1 cellular context compared by ENCODE assay signal in genomic region chr20:3183896-3184295, GRCh38.
TF ChIP-seq lines count a peak whose summit lies in the region.

No MANE protein-coding gene starts in this region.

TF ChIP-seq in GM12878, 131 proteins besides CTCF, POLR2A, EP300 and RAD21:
- TF ChIP-seq HDAC6 (IDR thresholded peaks at IDR 0.05; ENCODE audit: unreplicated experiment), result no peak
- TF ChIP-seq CHD2 (IDR thresholded peaks at IDR 0.05; ENCODE audit: borderline replicate concordance, low read depth, low read length), result no peak
- TF ChIP-seq CBFB (IDR thresholded peaks at IDR 0.05; ENCODE audit: low read depth), result no peak
- no peak for TF ChIP-seq PAX8 (IDR thresholded peaks at IDR 0.05)
- TF ChIP-seq ZZZ3 (IDR thresholded peaks at IDR 0.05; ENCODE audit: control insufficient read depth, insufficient read length, low read depth), result no peak
- no peak for TF ChIP-seq SMARCA5 (IDR thresholded peaks at IDR 0.05)
- TF ChIP-seq E2F4 (IDR thresholded peaks at IDR 0.05; ENCODE audit: low read depth, low read length), result no peak
- no peak for TF ChIP-seq ATF2 (IDR thresholded peaks at IDR 0.05; ENCODE audit: low read length)
- no peak for TF ChIP-seq HDAC2 (IDR thresholded peaks at IDR 0.05)
- TF ChIP-seq NRF1 (conservative IDR thresholded peaks at IDR 0.05; ENCODE audit: low read depth, low read length), result no peak
- TF ChIP-seq RCOR1 (conservative IDR thresholded peaks at IDR 0.05; ENCODE audit: low read depth, low read length), result no peak
- TF ChIP-seq USF2 (IDR thresholded peaks at IDR 0.05; ENCODE audit: borderline replicate concordance, low read depth, low read length), result no peak
- no peak for TF ChIP-seq CBX3 (IDR thresholded peaks at IDR 0.05; ENCODE audit: borderline replicate concordance, low read depth)
- no peak for TF ChIP-seq HDGF (IDR thresholded peaks at IDR 0.05)
- no peak for TF ChIP-seq SMC3 (IDR thresholded peaks at IDR 0.05; ENCODE audit: borderline replicate concordance, low read length)
